20 cellular contexts compared by ENCODE assay signal in genomic region chr20:62561948-62562347, GRCh38.
DNase-seq lines count a peak whose midpoint lies in the region; ATAC-seq and TF ChIP-seq lines count a peak whose summit lies in the region.
"Had no signal": no experiment of that assay in that cellular context is flagged by ENCODE, and none has a peak within 500 bp of the region (broad histone marks: within the 10 kb centered on the region; RNA-seq: fewer than 3 reads in every experiment).

No MANE protein-coding gene starts in this region.

- H3K4me1 Mint-ChIP-seq in GM23338: peaks cover 14% of the 10 kb centered on the region

- no peaks in the 10 kb centered on the region for H3K9me2 ChIP-seq in GM23338 (ENCODE audit: insufficient read depth)

- peaks cover 0 to 19% (median 0%) of the 10 kb centered on the region in 9 donors for H3K36me3 ChIP-seq in heart left ventricle
- H3K36me3 ChIP-seq in GM23338 (ENCODE audit: insufficient read depth): no peaks in the 10 kb centered on the region
- H3K36me3 ChIP-seq in esophagus muscularis mucosa: peaks cover 0 to 32% (median 11%) of the 10 kb centered on the region in 4 donors
- peaks cover 0 to 7% (median 2%) of the 10 kb centered on the region in 4 donors for H3K36me3 ChIP-seq in sigmoid colon

- ATAC-seq in heart left ventricle (no peak), left ventricle myocardium superior (no peak), GM23338 (peak; percentile 58), GM21619 (IDR thresholded peaks at IDR 0.05; ENCODE audit: unreplicated experiment) (no peak), GM19324 (IDR thresholded peaks at IDR 0.05; ENCODE audit: low FRiP score, unreplicated experiment) (no peak)
- ATAC-seq: CD8-positive, alpha-beta T cell had no signal

- H3K4me3 ChIP-seq in heart left ventricle (peak overlapping the region in 1 of 12 donors; percentile 2), GM23338 (no peak overlapping the region), esophagus muscularis mucosa (no peak overlapping the region), sigmoid colon (no peak overlapping the region)
- H3K4me3 ChIP-seq: PC-9 had no signal

- peak overlapping the region in 10 of 12 donors; percentile 15 to 100 (median 92) for H3K27ac ChIP-seq in heart left ventricle
- H3K27ac ChIP-seq in GM23338 (ENCODE audit: low read depth): no peak overlapping the region
- H3K27ac ChIP-seq in esophagus muscularis mucosa (replicated peaks in 1 of 4): peak overlapping the region in 3 of 4 donors; percentile 34 to 89 (median 36)
- H3K27ac ChIP-seq in sigmoid colon: peak overlapping the region in 3 of 4 donors; percentile 56 to 97 (median 95)
- H3K27ac ChIP-seq: HL-60, PC-9 had no signal

- no peaks in the 10 kb centered on the region for H3K9me3 ChIP-seq in heart left ventricle
- no peaks in the 10 kb centered on the region for H3K9me3 ChIP-seq in esophagus muscularis mucosa
- no peaks in the 10 kb centered on the region for H3K9me3 ChIP-seq in sigmoid colon

- peaks cover 0 to 30% (median 5%) of the 10 kb centered on the region in 9 donors for H3K27me3 ChIP-seq in heart left ventricle
- H3K27me3 ChIP-seq in GM23338 (ENCODE audit: insufficient read depth): no peaks in the 10 kb centered on the region
- H3K27me3 ChIP-seq in esophagus muscularis mucosa: peaks cover 0 to 25% (median 0%) of the 10 kb centered on the region in 4 donors
- H3K27me3 ChIP-seq in sigmoid colon: no peaks in the 10 kb centered on the region

- 23 to 45% (median 34%) methylated on average over 9 to 16 of the region's 16 CpGs for WGBS in heart left ventricle, 4 donors
- 51% methylated on average over 10 of the region's 16 CpGs for WGBS in esophagus muscularis mucosa
- WGBS in sigmoid colon, 2 donors: 35 to 41% methylated on average over 16 of the region's 16 CpGs

- no peaks in the 10 kb centered on the region for H3F3A ChIP-seq in GM23338 (replicated peaks; ENCODE audit: low read depth)

- no peaks in the 10 kb centered on the region for H4K20me1 ChIP-seq in GM23338 (replicated peaks; ENCODE audit: insufficient read depth)

- TF ChIP-seq EP300 in esophagus muscularis mucosa (IDR thresholded peaks at IDR 0.05) (no peak), sigmoid colon (IDR thresholded peaks at IDR 0.05) (no peak)

- no peak overlapping the region for H3K27ac Mint-ChIP-seq in GM23338
- H3K27ac Mint-ChIP-seq: CD8-positive, alpha-beta T cell had no signal

- H3K4me1 ChIP-seq in heart left ventricle (peaks cover 0 to 70% (median 19%) of the 10 kb centered on the region in 12 donors), GM23338 (ENCODE audit: insufficient read depth) (no peaks in the 10 kb centered on the region), esophagus muscularis mucosa (peaks cover 39 to 96% (median 67%) of the 10 kb centered on the region in 4 donors), sigmoid colon (peaks cover 0 to 78% (median 63%) of the 10 kb centered on the region in 4 donors)

- H3K4me2 ChIP-seq in GM23338: no peak overlapping the region
- H3K4me2 ChIP-seq: PC-9 had no signal

- intact Hi-C loops in heart left ventricle (cut with DNase I): no loop called here
- intact Hi-C loops in left ventricle myocardium superior (cut with micrococcal nuclease): no loop called here
- intact Hi-C loops in esophagus muscularis mucosa (cut with DNase I): no loop called here
- intact Hi-C loops in sigmoid colon (cut with DNase I): no loop called here

- no peak overlapping the region for H3K4me3 Mint-ChIP-seq in GM23338
- H3K4me3 Mint-ChIP-seq: CD8-positive, alpha-beta T cell had no signal

- DNase-seq in heart left ventricle: no peak
- DNase-seq in left ventricle myocardium superior: no peak
- DNase-seq in GM23338 (ENCODE audit: low spot score): no peak
- DNase-seq in esophagus muscularis mucosa (ENCODE audit: extremely low spot score): no peak
- no peak for DNase-seq in sigmoid colon
- DNase-seq in cerebellar cortex (ENCODE audit: low spot score): no peak
- DNase-seq: 8988T; Calu3; CD8-positive, alpha-beta T cell; DMS53; H7; IMR-90; NCI-H1417 treated with DMSO at 0.1 percent for 48 hours; NCI-H187 treated with DMSO at 0.1 percent for 48 hours; NCI-H524; NCI-H82; PC-9 had no signal

- H3K79me2 ChIP-seq in GM23338 (replicated peaks; ENCODE audit: insufficient read depth): no peaks in the 10 kb centered on the region

- H3K36me3 Mint-ChIP-seq in GM23338 (ENCODE audit: low read depth): no peaks in the 10 kb centered on the region
- H3K36me3 Mint-ChIP-seq: CD8-positive, alpha-beta T cell had no signal

- TF ChIP-seq POLR2A in heart left ventricle (IDR thresholded peaks at IDR 0.05) (no peak), esophagus muscularis mucosa (IDR thresholded peaks at IDR 0.05; ENCODE audit: low read depth) (no peak), sigmoid colon (IDR thresholded peaks at IDR 0.05) (no peak)

- no peak overlapping the region for H2AFZ ChIP-seq in GM23338
- H2AFZ ChIP-seq: PC-9 had no signal

- H3K9me3 Mint-ChIP-seq in GM23338: no peaks in the 10 kb centered on the region
- H3K9me3 Mint-ChIP-seq: CD8-positive, alpha-beta T cell had no signal

- peaks cover 17% of the 10 kb centered on the region for H3K27me3 Mint-ChIP-seq in GM23338 (ENCODE audit: insufficient read depth, low read depth, poor library complexity)

- TF ChIP-seq CTCF in heart left ventricle (IDR thresholded peaks at IDR 0.05): no peak
- no peak for TF ChIP-seq CTCF in GM23338 (conservative IDR thresholded peaks at IDR 0.05; ENCODE audit: low read depth in 2 of 2)
- no peak for TF ChIP-seq CTCF in esophagus muscularis mucosa (IDR thresholded peaks at IDR 0.05)
- TF ChIP-seq CTCF in sigmoid colon (IDR thresholded peaks at IDR 0.05): no peak

TF ChIP-seq in GM23338, 12 proteins besides CTCF, POLR2A, EP300 and RAD21:
- TF ChIP-seq ZNF331 (CRISPR knock-in tag; IDR thresholded peaks at IDR 0.05; ENCODE audit: low read depth): no peak
- TF ChIP-seq, protein P1, sequence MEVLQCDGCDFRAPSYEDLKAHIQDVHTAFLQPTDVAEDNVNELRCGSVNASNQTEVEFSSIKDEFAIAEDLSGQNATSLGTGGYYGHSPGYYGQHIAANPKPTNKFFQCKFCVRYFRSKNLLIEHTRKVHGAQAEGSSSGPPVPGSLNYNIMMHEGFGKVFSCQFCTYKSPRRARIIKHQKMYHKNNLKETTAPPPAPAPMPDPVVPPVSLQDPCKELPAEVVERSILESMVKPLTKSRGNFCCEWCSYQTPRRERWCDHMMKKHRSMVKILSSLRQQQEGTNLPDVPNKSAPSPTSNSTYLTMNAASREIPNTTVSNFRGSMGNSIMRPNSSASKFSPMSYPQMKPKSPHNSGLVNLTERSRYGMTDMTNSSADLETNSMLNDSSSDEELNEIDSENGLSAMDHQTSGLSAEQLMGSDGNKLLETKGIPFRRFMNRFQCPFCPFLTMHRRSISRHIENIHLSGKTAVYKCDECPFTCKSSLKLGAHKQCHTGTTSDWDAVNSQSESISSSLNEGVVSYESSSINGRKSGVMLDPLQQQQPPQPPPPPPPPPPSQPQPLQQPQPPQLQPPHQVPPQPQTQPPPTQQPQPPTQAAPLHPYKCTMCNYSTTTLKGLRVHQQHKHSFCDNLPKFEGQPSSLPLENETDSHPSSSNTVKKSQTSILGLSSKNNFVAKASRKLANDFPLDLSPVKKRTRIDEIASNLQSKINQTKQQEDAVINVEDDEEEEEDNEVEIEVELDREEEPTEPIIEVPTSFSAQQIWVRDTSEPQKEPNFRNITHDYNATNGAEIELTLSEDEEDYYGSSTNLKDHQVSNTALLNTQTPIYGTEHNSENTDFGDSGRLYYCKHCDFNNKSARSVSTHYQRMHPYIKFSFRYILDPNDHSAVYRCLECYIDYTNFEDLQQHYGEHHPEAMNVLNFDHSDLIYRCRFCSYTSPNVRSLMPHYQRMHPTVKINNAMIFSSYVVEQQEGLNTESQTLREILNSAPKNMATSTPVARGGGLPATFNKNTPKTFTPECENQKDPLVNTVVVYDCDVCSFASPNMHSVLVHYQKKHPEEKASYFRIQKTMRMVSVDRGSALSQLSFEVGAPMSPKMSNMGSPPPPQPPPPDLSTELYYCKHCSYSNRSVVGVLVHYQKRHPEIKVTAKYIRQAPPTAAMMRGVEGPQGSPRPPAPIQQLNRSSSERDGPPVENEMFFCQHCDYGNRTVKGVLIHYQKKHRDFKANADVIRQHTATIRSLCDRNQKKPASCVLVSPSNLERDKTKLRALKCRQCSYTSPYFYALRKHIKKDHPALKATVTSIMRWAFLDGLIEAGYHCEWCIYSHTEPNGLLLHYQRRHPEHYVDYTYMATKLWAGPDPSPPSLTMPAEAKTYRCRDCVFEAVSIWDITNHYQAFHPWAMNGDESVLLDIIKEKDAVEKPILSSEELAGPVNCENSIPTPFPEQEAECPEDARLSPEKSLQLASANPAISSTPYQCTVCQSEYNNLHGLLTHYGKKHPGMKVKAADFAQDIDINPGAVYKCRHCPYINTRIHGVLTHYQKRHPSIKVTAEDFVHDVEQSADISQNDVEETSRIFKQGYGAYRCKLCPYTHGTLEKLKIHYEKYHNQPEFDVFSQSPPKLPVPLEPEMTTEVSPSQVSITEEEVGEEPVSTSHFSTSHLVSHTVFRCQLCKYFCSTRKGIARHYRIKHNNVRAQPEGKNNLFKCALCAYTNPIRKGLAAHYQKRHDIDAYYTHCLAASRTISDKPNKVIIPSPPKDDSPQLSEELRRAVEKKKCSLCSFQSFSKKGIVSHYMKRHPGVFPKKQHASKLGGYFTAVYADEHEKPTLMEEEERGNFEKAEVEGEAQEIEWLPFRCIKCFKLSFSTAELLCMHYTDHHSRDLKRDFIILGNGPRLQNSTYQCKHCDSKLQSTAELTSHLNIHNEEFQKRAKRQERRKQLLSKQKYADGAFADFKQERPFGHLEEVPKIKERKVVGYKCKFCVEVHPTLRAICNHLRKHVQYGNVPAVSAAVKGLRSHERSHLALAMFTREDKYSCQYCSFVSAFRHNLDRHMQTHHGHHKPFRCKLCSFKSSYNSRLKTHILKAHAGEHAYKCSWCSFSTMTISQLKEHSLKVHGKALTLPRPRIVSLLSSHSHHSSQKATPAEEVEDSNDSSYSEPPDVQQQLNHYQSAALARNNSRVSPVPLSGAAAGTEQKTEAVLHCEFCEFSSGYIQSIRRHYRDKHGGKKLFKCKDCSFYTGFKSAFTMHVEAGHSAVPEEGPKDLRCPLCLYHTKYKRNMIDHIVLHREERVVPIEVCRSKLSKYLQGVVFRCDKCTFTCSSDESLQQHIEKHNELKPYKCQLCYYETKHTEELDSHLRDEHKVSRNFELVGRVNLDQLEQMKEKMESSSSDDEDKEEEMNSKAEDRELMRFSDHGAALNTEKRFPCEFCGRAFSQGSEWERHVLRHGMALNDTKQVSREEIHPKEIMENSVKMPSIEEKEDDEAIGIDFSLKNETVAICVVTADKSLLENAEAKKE (CRISPR knock-in tag; IDR thresholded peaks at IDR 0.05): no peak
